Comparison of ENCODE assay signal across 5 cellular contexts in the genomic region with DNA sequence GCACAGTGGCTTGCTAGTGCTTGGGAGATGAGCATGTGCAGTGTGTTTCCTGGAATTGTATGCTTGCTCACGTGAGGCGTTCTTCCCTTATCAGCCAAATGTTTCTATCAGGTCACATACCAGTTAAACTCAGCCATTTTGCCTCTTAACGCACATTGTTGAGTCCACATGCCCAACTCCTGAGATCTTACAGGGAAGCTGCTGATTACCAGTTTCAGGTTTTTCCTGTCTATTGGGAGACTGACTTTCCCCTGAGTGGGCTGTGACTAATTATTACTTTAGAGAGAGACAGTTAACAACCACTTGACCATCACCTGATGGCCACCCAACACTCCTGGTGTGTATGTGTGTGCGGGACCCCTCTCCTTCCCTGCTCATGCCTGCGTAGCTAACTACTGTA.
"Had no signal": no experiment of that assay in that cellular context is flagged by ENCODE, and none has a peak within 500 bp of the region (broad histone marks: within the 10 kb centered on the region; RNA-seq: fewer than 3 reads in every experiment).

No MANE protein-coding gene starts in this region.

- H3K4me2 ChIP-seq: GM23338 had no signal

- H2AFZ ChIP-seq: GM23338 had no signal

- DNase-seq: H9, HCEC 1CT had no signal

- H3K27ac ChIP-seq: HL-60 had no signal

- ATAC-seq: GM23338, HepG2 had no signal

- H3K4me3 ChIP-seq: GM23338 had no signal
